2 cellular contexts compared by ENCODE assay signal in genomic region chr20:8089668-8090067, GRCh38.
TF ChIP-seq lines count a peak whose summit lies in the region.

No MANE protein-coding gene starts in this region.

TF ChIP-seq in SK-N-SH, 30 proteins besides CTCF, POLR2A, EP300 and RAD21 (continued from another document):
- TF ChIP-seq USF1 (IDR thresholded peaks at IDR 0.05; ENCODE audit: borderline replicate concordance, low read depth) (no peak), CHD2 (IDR thresholded peaks at IDR 0.05; ENCODE audit: low read length, partially characterized antibody) (no peak), FOSL2 (IDR thresholded peaks at IDR 0.05; ENCODE audit: borderline replicate concordance, low read depth) (no peak), NFIC (IDR thresholded peaks at IDR 0.05; ENCODE audit: borderline replicate concordance) (no peak), REST (IDR thresholded peaks at IDR 0.05; ENCODE audit: low read depth, low read length) (no peak), RCOR1 (IDR thresholded peaks at IDR 0.05; ENCODE audit: low read length) (no peak), POLR2AphosphoS5 (IDR thresholded peaks at IDR 0.05; ENCODE audit: low read depth, low read length) (no peak), PBX3 (IDR thresholded peaks at IDR 0.05) (no peak), ZBTB33 (IDR thresholded peaks at IDR 0.05; ENCODE audit: borderline replicate concordance, low read depth) (no peak), JUND (IDR thresholded peaks at IDR 0.05) (no peak), EZH2phosphoT487 (IDR thresholded peaks at IDR 0.05; ENCODE audit: borderline replicate concordance, low read depth) (no peak), IRF3 (IDR thresholded peaks at IDR 0.05; ENCODE audit: low read depth, low read length) (no peak)

TF ChIP-seq in SK-N-SH treated with all-trans-retinoic acid at 6 μM for 48 hours, 23 proteins besides CTCF, POLR2A, EP300 and RAD21 (continued from another document):
- TF ChIP-seq TSHZ2 (CRISPR knock-in tag; IDR thresholded peaks at IDR 0.05) = no peak
- no peak for TF ChIP-seq ZNF565 (CRISPR knock-in tag; conservative IDR thresholded peaks at IDR 0.05; ENCODE audit: low read depth)
- no peak for TF ChIP-seq ARNTL (CRISPR knock-in tag; IDR thresholded peaks at IDR 0.05; ENCODE audit: borderline replicate concordance, low read depth)
- TF ChIP-seq POU6F1 (CRISPR knock-in tag; IDR thresholded peaks at IDR 0.05; ENCODE audit: borderline replicate concordance, low read depth) = no peak
